In genomic region chr6:113464536-113464935, GRCh38 we compare ENCODE assay signal across 1 cellular context.
TF ChIP-seq lines count a peak whose summit lies in the region.

No MANE protein-coding gene starts in this region.

TF ChIP-seq in A549, 52 proteins besides CTCF, POLR2A, EP300 and RAD21 (continued from another document):
- TF ChIP-seq REST (IDR thresholded peaks at IDR 0.05) (no peak), HDAC2 (IDR thresholded peaks at IDR 0.05) (no peak), CHD4 (IDR thresholded peaks at IDR 0.05; ENCODE audit: borderline replicate concordance) (no peak), NPAS2 (CRISPR knock-in tag; IDR thresholded peaks at IDR 0.05; ENCODE audit: borderline replicate concordance) (no peak), ZC3H11A (IDR thresholded peaks at IDR 0.05) (no peak), SREBF2 (IDR thresholded peaks at IDR 0.05) (no peak), MAX (IDR thresholded peaks at IDR 0.05) (no peak)
TF ChIP-seq in A549: peak in this region for 0.
